21 cellular contexts compared by ENCODE assay signal in the genomic region with DNA sequence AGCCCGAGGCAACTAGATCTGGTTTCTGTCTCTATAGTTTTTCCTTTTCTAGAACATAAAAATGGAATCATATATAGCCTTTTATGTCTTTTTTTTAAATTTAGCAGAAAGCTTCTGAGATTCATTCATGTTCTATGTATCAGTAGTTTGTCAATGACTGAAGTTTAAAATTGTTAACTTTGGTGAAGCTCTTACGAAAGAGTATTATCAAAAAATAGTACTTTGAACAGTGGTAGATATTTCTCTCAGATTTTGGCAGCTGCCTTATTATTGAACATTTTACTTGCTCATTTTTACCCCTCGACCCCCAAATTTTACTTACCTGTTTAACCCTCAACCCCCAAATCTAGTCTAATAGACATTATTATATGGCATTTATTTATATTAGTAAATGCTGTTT.
"Had no signal": no experiment of that assay in that cellular context is flagged by ENCODE, and none has a peak within 500 bp of the region (broad histone marks: within the 10 kb centered on the region; RNA-seq: fewer than 3 reads in every experiment).

No MANE protein-coding gene starts in this region.

- H3K9me3 Mint-ChIP-seq: immature natural killer cell had no signal

- DNase-seq: activated CD4-positive, alpha-beta T cell treated with anti-CD3 and anti-CD28 coated beads, Interleukin-2, amount 10 ng/mL, durations not matched to agents 24 days and 14 days; activated CD4-positive, CD25-positive, alpha-beta regulatory T cell; activated CD8-positive, alpha-beta T cell treated with anti-CD3 and anti-CD28 coated beads, Interleukin-2, amount 10 ng/mL, durations not matched to agents 7 days and 5 days; activated effector memory CD4-positive, alpha-beta T cell treated with anti-CD3 and anti-CD28 coated beads, Interleukin-2, amount 50 U/mL, for 16 hours; activated T-cell treated with anti-CD3 and anti-CD28 coated beads, Interleukin-2, amount 50 U/mL, for 24 hours; amygdala; immature natural killer cell; mesendoderm; stimulated activated naive CD4-positive, alpha-beta T cell; substantia nigra; T-helper 1 cell; T1000; tibial artery; uterus had no signal

- FAIRE-seq: endometrium had no signal

- H3K36me3 ChIP-seq: uterus had no signal

- H3K27me3 ChIP-seq: body of pancreas, dorsolateral prefrontal cortex, gastroesophageal sphincter, sigmoid colon, tibial artery, uterus had no signal

- H3K27me3 Mint-ChIP-seq: activated CD4-positive, alpha-beta T cell treated with anti-CD3 and anti-CD28 coated beads, Interleukin-2, amount 10 ng/mL, durations not matched to agents 24 days and 14 days; activated T-cell treated with anti-CD3 and anti-CD28 coated beads, Interleukin-2, amount 50 U/mL, for 24 hours had no signal

- H2AFZ ChIP-seq: parathyroid adenoma had no signal

- H3K4me3 Mint-ChIP-seq: activated CD4-positive, alpha-beta T cell treated with anti-CD3 and anti-CD28 coated beads, Interleukin-2, amount 10 ng/mL, durations not matched to agents 24 days and 14 days; activated CD8-positive, alpha-beta T cell treated with anti-CD3 and anti-CD28 coated beads, Interleukin-2, amount 10 ng/mL, durations not matched to agents 7 days and 5 days; activated T-cell treated with anti-CD3 and anti-CD28 coated beads, Interleukin-2, amount 50 U/mL, for 24 hours; nephron had no signal

- ATAC-seq: activated CD8-positive, alpha-beta T cell treated with anti-CD3 and anti-CD28 coated beads, Interleukin-2, amount 10 ng/mL, durations not matched to agents 7 days and 5 days; body of pancreas; gastroesophageal sphincter had no signal

- H3K27ac Mint-ChIP-seq: activated CD8-positive, alpha-beta T cell treated with anti-CD3 and anti-CD28 coated beads, Interleukin-2, amount 10 ng/mL, durations not matched to agents 7 days and 5 days; nephron had no signal

- H3K9me3 ChIP-seq: body of pancreas, gastroesophageal sphincter, sigmoid colon, tibial artery, uterus had no signal

- H3K4me3 ChIP-seq: body of pancreas, dorsolateral prefrontal cortex, gastroesophageal sphincter, sigmoid colon, tibial artery, uterus had no signal

- H3K9ac ChIP-seq: parathyroid adenoma had no signal

- H3K27ac ChIP-seq: body of pancreas, dorsolateral prefrontal cortex, gastroesophageal sphincter, parathyroid adenoma, sigmoid colon, tibial artery, uterus had no signal
